ENCODE assay signal across 1 cellular context in genomic region chr6:16092140-16092539, GRCh38.
TF ChIP-seq lines count a peak whose summit lies in the region.

No MANE protein-coding gene starts in this region.

TF ChIP-seq in HepG2, 621 proteins besides CTCF, POLR2A, EP300 and RAD21 (continued from another document):
- no peak for TF ChIP-seq ZNF260 (CRISPR knock-in tag; IDR thresholded peaks at IDR 0.05; ENCODE audit: borderline replicate concordance, low read depth)
- no peak for TF ChIP-seq ZNF841 (CRISPR knock-in tag; IDR thresholded peaks at IDR 0.05; ENCODE audit: borderline replicate concordance)
- TF ChIP-seq, protein P1, sequence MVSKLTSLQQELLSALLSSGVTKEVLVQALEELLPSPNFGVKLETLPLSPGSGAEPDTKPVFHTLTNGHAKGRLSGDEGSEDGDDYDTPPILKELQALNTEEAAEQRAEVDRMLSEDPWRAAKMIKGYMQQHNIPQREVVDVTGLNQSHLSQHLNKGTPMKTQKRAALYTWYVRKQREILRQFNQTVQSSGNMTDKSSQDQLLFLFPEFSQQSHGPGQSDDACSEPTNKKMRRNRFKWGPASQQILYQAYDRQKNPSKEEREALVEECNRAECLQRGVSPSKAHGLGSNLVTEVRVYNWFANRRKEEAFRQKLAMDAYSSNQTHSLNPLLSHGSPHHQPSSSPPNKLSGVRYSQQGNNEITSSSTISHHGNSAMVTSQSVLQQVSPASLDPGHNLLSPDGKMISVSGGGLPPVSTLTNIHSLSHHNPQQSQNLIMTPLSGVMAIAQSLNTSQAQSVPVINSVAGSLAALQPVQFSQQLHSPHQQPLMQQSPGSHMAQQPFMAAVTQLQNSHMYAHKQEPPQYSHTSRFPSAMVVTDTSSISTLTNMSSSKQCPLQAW (CRISPR knock-in tag; IDR thresholded peaks at IDR 0.05) = no peak
- TF ChIP-seq, protein P2, sequence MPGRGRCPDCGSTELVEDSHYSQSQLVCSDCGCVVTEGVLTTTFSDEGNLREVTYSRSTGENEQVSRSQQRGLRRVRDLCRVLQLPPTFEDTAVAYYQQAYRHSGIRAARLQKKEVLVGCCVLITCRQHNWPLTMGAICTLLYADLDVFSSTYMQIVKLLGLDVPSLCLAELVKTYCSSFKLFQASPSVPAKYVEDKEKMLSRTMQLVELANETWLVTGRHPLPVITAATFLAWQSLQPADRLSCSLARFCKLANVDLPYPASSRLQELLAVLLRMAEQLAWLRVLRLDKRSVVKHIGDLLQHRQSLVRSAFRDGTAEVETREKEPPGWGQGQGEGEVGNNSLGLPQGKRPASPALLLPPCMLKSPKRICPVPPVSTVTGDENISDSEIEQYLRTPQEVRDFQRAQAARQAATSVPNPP (CRISPR knock-in tag; IDR thresholded peaks at IDR 0.05) = no peak
- no peak for TF ChIP-seq SUZ12 (IDR thresholded peaks at IDR 0.05; ENCODE audit: low read depth, low read length)
- TF ChIP-seq ZFP36 (IDR thresholded peaks at IDR 0.05; ENCODE audit: borderline replicate concordance, low read depth, low read length, partially characterized antibody) = no peak
